Comparison of ENCODE assay signal across 1 cellular context in the genomic region with DNA sequence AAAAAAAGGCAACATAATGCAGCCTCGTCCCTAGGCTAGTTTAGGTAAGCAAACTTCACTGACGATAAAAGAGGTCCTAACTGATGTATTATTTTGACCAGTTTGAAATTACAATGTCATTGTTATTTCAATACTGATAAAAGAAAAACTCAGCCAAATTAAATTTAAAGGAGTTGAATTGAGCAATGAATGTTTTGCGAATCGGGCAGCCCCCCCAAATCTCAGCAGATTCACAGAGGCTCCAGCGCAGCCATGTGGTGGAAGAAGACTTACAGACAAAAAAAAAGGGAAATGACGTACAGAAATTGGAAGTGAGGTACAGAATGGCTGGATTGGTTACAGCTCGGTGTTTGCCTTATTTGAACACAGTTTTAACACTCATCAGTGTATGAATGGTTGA.
TF ChIP-seq lines count a peak whose summit lies in the region.

No MANE protein-coding gene starts in this region.

TF ChIP-seq in WTC11, 78 proteins besides CTCF, POLR2A, EP300 and RAD21 (continued from another document):
- TF ChIP-seq, protein P1, sequence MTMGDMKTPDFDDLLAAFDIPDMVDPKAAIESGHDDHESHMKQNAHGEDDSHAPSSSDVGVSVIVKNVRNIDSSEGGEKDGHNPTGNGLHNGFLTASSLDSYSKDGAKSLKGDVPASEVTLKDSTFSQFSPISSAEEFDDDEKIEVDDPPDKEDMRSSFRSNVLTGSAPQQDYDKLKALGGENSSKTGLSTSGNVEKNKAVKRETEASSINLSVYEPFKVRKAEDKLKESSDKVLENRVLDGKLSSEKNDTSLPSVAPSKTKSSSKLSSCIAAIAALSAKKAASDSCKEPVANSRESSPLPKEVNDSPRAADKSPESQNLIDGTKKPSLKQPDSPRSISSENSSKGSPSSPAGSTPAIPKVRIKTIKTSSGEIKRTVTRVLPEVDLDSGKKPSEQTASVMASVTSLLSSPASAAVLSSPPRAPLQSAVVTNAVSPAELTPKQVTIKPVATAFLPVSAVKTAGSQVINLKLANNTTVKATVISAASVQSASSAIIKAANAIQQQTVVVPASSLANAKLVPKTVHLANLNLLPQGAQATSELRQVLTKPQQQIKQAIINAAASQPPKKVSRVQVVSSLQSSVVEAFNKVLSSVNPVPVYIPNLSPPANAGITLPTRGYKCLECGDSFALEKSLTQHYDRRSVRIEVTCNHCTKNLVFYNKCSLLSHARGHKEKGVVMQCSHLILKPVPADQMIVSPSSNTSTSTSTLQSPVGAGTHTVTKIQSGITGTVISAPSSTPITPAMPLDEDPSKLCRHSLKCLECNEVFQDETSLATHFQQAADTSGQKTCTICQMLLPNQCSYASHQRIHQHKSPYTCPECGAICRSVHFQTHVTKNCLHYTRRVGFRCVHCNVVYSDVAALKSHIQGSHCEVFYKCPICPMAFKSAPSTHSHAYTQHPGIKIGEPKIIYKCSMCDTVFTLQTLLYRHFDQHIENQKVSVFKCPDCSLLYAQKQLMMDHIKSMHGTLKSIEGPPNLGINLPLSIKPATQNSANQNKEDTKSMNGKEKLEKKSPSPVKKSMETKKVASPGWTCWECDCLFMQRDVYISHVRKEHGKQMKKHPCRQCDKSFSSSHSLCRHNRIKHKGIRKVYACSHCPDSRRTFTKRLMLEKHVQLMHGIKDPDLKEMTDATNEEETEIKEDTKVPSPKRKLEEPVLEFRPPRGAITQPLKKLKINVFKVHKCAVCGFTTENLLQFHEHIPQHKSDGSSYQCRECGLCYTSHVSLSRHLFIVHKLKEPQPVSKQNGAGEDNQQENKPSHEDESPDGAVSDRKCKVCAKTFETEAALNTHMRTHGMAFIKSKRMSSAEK (CRISPR knock-in tag; IDR thresholded peaks at IDR 0.05; ENCODE audit: borderline replicate concordance): no peak
- TF ChIP-seq RORB (CRISPR knock-in tag; IDR thresholded peaks at IDR 0.05): no peak
- TF ChIP-seq PRRX2 (CRISPR knock-in tag; IDR thresholded peaks at IDR 0.05): no peak
- TF ChIP-seq, protein P2, sequence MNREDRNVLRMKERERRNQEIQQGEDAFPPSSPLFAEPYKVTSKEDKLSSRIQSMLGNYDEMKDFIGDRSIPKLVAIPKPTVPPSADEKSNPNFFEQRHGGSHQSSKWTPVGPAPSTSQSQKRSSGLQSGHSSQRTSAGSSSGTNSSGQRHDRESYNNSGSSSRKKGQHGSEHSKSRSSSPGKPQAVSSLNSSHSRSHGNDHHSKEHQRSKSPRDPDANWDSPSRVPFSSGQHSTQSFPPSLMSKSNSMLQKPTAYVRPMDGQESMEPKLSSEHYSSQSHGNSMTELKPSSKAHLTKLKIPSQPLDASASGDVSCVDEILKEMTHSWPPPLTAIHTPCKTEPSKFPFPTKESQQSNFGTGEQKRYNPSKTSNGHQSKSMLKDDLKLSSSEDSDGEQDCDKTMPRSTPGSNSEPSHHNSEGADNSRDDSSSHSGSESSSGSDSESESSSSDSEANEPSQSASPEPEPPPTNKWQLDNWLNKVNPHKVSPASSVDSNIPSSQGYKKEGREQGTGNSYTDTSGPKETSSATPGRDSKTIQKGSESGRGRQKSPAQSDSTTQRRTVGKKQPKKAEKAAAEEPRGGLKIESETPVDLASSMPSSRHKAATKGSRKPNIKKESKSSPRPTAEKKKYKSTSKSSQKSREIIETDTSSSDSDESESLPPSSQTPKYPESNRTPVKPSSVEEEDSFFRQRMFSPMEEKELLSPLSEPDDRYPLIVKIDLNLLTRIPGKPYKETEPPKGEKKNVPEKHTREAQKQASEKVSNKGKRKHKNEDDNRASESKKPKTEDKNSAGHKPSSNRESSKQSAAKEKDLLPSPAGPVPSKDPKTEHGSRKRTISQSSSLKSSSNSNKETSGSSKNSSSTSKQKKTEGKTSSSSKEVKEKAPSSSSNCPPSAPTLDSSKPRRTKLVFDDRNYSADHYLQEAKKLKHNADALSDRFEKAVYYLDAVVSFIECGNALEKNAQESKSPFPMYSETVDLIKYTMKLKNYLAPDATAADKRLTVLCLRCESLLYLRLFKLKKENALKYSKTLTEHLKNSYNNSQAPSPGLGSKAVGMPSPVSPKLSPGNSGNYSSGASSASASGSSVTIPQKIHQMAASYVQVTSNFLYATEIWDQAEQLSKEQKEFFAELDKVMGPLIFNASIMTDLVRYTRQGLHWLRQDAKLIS (CRISPR knock-in tag; IDR thresholded peaks at IDR 0.05; ENCODE audit: borderline replicate concordance): no peak
- TF ChIP-seq ETV6 (CRISPR knock-in tag; IDR thresholded peaks at IDR 0.05): no peak
